In the genomic region with DNA sequence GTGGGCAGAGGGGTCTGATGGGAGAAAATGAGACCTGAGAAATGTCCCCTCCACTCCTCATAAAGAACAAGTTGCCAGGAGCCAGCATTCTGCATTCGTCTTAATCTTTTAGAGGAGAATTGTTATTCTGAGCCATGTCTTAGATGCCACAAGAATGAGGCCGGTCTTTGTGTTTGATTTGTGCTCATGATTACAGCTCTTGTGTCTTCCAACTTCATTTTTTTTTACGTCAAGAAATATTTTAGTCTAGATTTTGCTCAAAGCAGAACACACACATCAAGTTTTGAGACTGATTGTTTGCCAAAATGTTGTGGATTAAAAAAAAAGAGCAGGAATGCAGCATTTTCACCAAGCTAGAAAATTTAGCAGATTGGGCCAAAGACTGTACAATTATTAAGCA, we compare ENCODE assay signal across 12 cellular contexts.
DNase-seq lines count a peak whose midpoint lies in the region; ATAC-seq and TF ChIP-seq lines count a peak whose summit lies in the region.
"Had no signal": no experiment of that assay in that cellular context is flagged by ENCODE, and none has a peak within 500 bp of the region (broad histone marks: within the 10 kb centered on the region; RNA-seq: fewer than 3 reads in every experiment).

No MANE protein-coding gene starts in this region.

- no peaks in the 10 kb centered on the region for H3K9me3 ChIP-seq in neural progenitor cell (ENCODE audit: low read depth)
- H3K9me3 ChIP-seq in naive thymus-derived CD4-positive, alpha-beta T cell (ENCODE audit: control insufficient read depth in 2 of 3, low read length in 3 of 3): no peaks in the 10 kb centered on the region
- H3K9me3 ChIP-seq: A549, BLaER1 had no signal

- peaks cover 12% of the 10 kb centered on the region for H3K4me1 Mint-ChIP-seq in neural progenitor cell
- H3K4me1 Mint-ChIP-seq in naive thymus-derived CD4-positive, alpha-beta T cell: no peaks in the 10 kb centered on the region

- CTCF ChIA-PET in naive thymus-derived CD4-positive, alpha-beta T cell (lab: Charles Lee): no interaction called here

- DNase-seq in amniotic epithelial cell (ENCODE audit: low read depth) (peak; percentile 75), fibroblast of peridontal ligament (ENCODE audit: extremely low read depth) (peak; percentile 55), neural progenitor cell (ENCODE audit: low spot score) (no peak), DMS79 (lab: John Stamatoyannopoulos, UW) (no peak)
- DNase-seq in naive thymus-derived CD4-positive, alpha-beta T cell: no peak
- DNase-seq: DMS53, GM23248, H7 had no signal

- no peaks in the 10 kb centered on the region for H3K36me3 Mint-ChIP-seq in neural progenitor cell
- H3K36me3 Mint-ChIP-seq in naive thymus-derived CD4-positive, alpha-beta T cell: no peaks in the 10 kb centered on the region

- H3K4me3 ChIP-seq in neural progenitor cell: no peak overlapping the region
- H3K4me3 ChIP-seq in naive thymus-derived CD4-positive, alpha-beta T cell (ENCODE audit: low read length): no peak overlapping the region
- H3K4me3 ChIP-seq: A549, BLaER1, GM12878, GM23248 had no signal

- no peak overlapping the region for H3K4me2 ChIP-seq in neural progenitor cell
- H3K4me2 ChIP-seq: A549, BLaER1 had no signal

- H4K20me1 ChIP-seq in neural progenitor cell (ENCODE audit: low read depth): no peaks in the 10 kb centered on the region
- H4K20me1 ChIP-seq: BLaER1 had no signal

- peaks cover 13% of the 10 kb centered on the region for H3K4me1 ChIP-seq in neural progenitor cell
- H3K4me1 ChIP-seq in naive thymus-derived CD4-positive, alpha-beta T cell (ENCODE audit: control insufficient read depth in 2 of 2, insufficient read depth in 2 of 2, low read length in 2 of 2): no peaks in the 10 kb centered on the region
- H3K4me1 ChIP-seq: A549, BLaER1 had no signal

- no peaks in the 10 kb centered on the region for H3K36me3 ChIP-seq in neural progenitor cell
- H3K36me3 ChIP-seq in naive thymus-derived CD4-positive, alpha-beta T cell (ENCODE audit: control insufficient read depth in 2 of 3, insufficient read depth in 3 of 3, low read length in 3 of 3): no peaks in the 10 kb centered on the region
- H3K36me3 ChIP-seq: BLaER1 had no signal

- no peak overlapping the region for H3K4me3 Mint-ChIP-seq in neural progenitor cell
- no peak overlapping the region for H3K4me3 Mint-ChIP-seq in naive thymus-derived CD4-positive, alpha-beta T cell

- no peak for TF ChIP-seq CTCF in neural progenitor cell (IDR thresholded peaks at IDR 0.05)

- no peak overlapping the region for H3K27ac Mint-ChIP-seq in neural progenitor cell
- no peak overlapping the region for H3K27ac Mint-ChIP-seq in naive thymus-derived CD4-positive, alpha-beta T cell

- no peak overlapping the region for H3K9ac ChIP-seq in neural progenitor cell
- H3K9ac ChIP-seq: BLaER1, GM23248 had no signal

- no peaks in the 10 kb centered on the region for H3K79me2 ChIP-seq in neural progenitor cell (ENCODE audit: low read depth)

- POLR2A ChIA-PET in naive thymus-derived CD4-positive, alpha-beta T cell (lab: Charles Lee): no interaction called here

- no peaks in the 10 kb centered on the region for H3K9me3 Mint-ChIP-seq in neural progenitor cell
- peaks cover 0 to 5% (median 0%) of the 10 kb centered on the region in 11 donors for H3K9me3 Mint-ChIP-seq in naive thymus-derived CD4-positive, alpha-beta T cell

- no peak overlapping the region for H3K27ac ChIP-seq in neural progenitor cell
- H3K27ac ChIP-seq in naive thymus-derived CD4-positive, alpha-beta T cell (ENCODE audit: low read depth, low read length): no peak overlapping the region
- H3K27ac ChIP-seq: A549, BLaER1, GM23248 had no signal

- no peaks in the 10 kb centered on the region for H3F3A ChIP-seq in neural progenitor cell (ENCODE audit: low read depth)

- intact Hi-C loops in naive thymus-derived CD4-positive, alpha-beta T cell (cut with micrococcal nuclease): no loop called here

- H2AFZ ChIP-seq in neural progenitor cell (replicated peaks): peak overlapping the region; percentile 17
- H2AFZ ChIP-seq: GM23248 had no signal

- ATAC-seq in GM18909 (IDR thresholded peaks at IDR 0.05; ENCODE audit: poor library complexity, unreplicated experiment): no peak
- ATAC-seq in naive thymus-derived CD4-positive, alpha-beta T cell: no peak
- ATAC-seq: A549, GM12878 had no signal

- H3K27me3 ChIP-seq in neural progenitor cell: no peaks in the 10 kb centered on the region
- H3K27me3 ChIP-seq in naive thymus-derived CD4-positive, alpha-beta T cell (ENCODE audit: control insufficient read depth in 2 of 2, insufficient read depth in 2 of 2, low read length in 2 of 2): no peaks in the 10 kb centered on the region
- H3K27me3 ChIP-seq: BLaER1 had no signal

- H3K27me3 Mint-ChIP-seq in neural progenitor cell (ENCODE audit: insufficient read depth, low read depth): no peaks in the 10 kb centered on the region
- H3K27me3 Mint-ChIP-seq in naive thymus-derived CD4-positive, alpha-beta T cell: no peaks in the 10 kb centered on the region

Comparison
In these comparisons a context has a peak if more than half of its experiments do, and no peak if none do; other contexts are left out.
1. DNase-seq: peak in amniotic epithelial cell (single experiment) and fibroblast of peridontal ligament (single experiment); none in neural progenitor cell (single experiment), DMS79 (single experiment) and naive thymus-derived CD4-positive, alpha-beta T cell (0 of 9).